12 cellular contexts compared by ENCODE assay signal in genomic region chr19:6059996-6060599, GRCh38. TPM values are rescaled to one million over a fixed set of nuclear protein-coding genes. Genes with fewer than 3 reads are reported as not detected.
DNase-seq lines count a peak whose midpoint lies in the region; ATAC-seq, FAIRE-seq and TF ChIP-seq lines count a peak whose summit lies in the region.
"Had no signal": no experiment of that assay in that cellular context is flagged by ENCODE, and none has a peak within 500 bp of the region (broad histone marks: within the 10 kb centered on the region; RNA-seq: fewer than 3 reads in every experiment).

No MANE protein-coding gene starts in this region.

- RAD21 ChIA-PET in HCT116 (lab: Charles Lee; ENCODE audit: low non-redundant PET in 1 of 2, low total read pairs in 2 of 2, uncharacterized antibody in 2 of 2, unreplicated experiment in 2 of 2), result no interaction called here

- intact Hi-C loops in HCT116 (cut with micrococcal nuclease), result no loop called here
- intact Hi-C loops in breast epithelium (cut with DNase I; ENCODE audit: low total_unique reads), result loop anchor here (5.0 kb wide), 2 partner anchors 52 to 1743 kb away; partner anchors contain the start of gene RFX2

- H3K9me2 ChIP-seq in HCT116 (ENCODE audit: insufficient read depth), result no peaks in the 10 kb centered on the region

- H4K20me1 ChIP-seq in HCT116 (ENCODE audit: insufficient read depth), result no peaks in the 10 kb centered on the region

- no peak for FAIRE-seq in A549 (lab: Jason Lieb, UNC)
- FAIRE-seq: RCC 7860 had no signal

- H3K27me3 ChIP-seq in HCT116 (ENCODE audit: insufficient read depth, low read length) (no peaks in the 10 kb centered on the region), breast epithelium (no peaks in the 10 kb centered on the region), muscle layer of duodenum (ENCODE audit: low read depth, low read length) (no peaks in the 10 kb centered on the region)
- H3K27me3 ChIP-seq: ovary had no signal

- H3K9ac ChIP-seq in HCT116 (ENCODE audit: low read length), result no peak overlapping the region

- 100% methylated on average over 4 of the region's 4 CpGs for WGBS in A549 (ENCODE audit: missing lambda C conversion rate)

- no peak for DNase-seq in A549 (ENCODE audit: low read depth in 1 of 2, low spot score in 1 of 2)
- DNase-seq in HCT116 (ENCODE audit: low read depth, low spot score), result no peak
- peak; percentile 14 to 17 for DNase-seq in breast epithelium (ENCODE audit: low spot score in 2 of 2)
- DNase-seq in GM10248 (ENCODE audit: extremely low spot score), result no peak
- no peak for DNase-seq in NCI-H1694 (lab: John Stamatoyannopoulos, UW)
- no peak for DNase-seq in DMS53 treated with DMSO at 0.1 percent for 48 hours (lab: John Stamatoyannopoulos, UW; ENCODE audit: unreplicated experiment)
- DNase-seq: C1 segment of cervical spinal cord had no signal

- no peak overlapping the region for H3K4me3 ChIP-seq in A549
- H3K4me3 ChIP-seq in HCT116 (replicated peaks in 1 of 2; ENCODE audit: low read depth in 1 of 2, low read length in 2 of 2), result no peak overlapping the region
- H3K4me3 ChIP-seq in breast epithelium, result no peak overlapping the region
- no peak overlapping the region for H3K4me3 ChIP-seq in muscle layer of duodenum (ENCODE audit: low read depth in 1 of 2, low read length in 2 of 2)
- H3K4me3 ChIP-seq: ovary had no signal

- H3K36me3 ChIP-seq in HCT116 (ENCODE audit: control insufficient read depth in 1 of 2, insufficient read depth in 2 of 2, low read length in 2 of 2) (no peaks in the 10 kb centered on the region), breast epithelium (no peaks in the 10 kb centered on the region), muscle layer of duodenum (ENCODE audit: control insufficient read depth in 1 of 2, insufficient read depth in 2 of 2, low read length in 2 of 2) (no peaks in the 10 kb centered on the region)
- H3K36me3 ChIP-seq: ovary had no signal

- CTCF ChIA-PET in A549 (lab: Yijun Ruan, JAX) (interaction anchor here (1.1 to 1.4 kb wide), 3 partner anchors 12 to 65 kb away, joined by 3 to 7 read pairs (median 3); no protein-coding TSS in a partner anchor), HCT116 (lab: Charles Lee) (no interaction called here), GM10248 (lab: Yijun Ruan, JAX) (interaction anchor here (0.9 to 1.5 kb wide), 2 partner anchors 11 to 12 kb away, joined by 3 to 4 read pairs; no protein-coding TSS in a partner anchor)

- H3K4me1 ChIP-seq in A549 (peaks cover 53% of the 10 kb centered on the region), HCT116 (ENCODE audit: control insufficient read depth in 1 of 2, insufficient read depth in 2 of 2, low read length in 2 of 2) (peaks cover 12 to 61% of the 10 kb centered on the region in 2 experiments), breast epithelium (peaks cover 11 to 17% of the 10 kb centered on the region in 2 donors), muscle layer of duodenum (ENCODE audit: control insufficient read depth in 1 of 2, insufficient read depth in 2 of 2, low read length in 2 of 2) (peaks cover 53 to 74% of the 10 kb centered on the region in 2 donors)

- H3K27ac ChIP-seq in A549 (peak overlapping the region; percentile 1 to 63; a peak in 4 of 6 replicates), HCT116 (ENCODE audit: low read depth, low read length) (no peak overlapping the region), breast epithelium (peak overlapping the region; percentile 81 to 95), muscle layer of duodenum (ENCODE audit: low read length) (peak overlapping the region; percentile 98)
- H3K27ac ChIP-seq: VCaP had no signal

- TF ChIP-seq RAD21 in A549 (conservative IDR thresholded peaks at IDR 0.05 in 1 of 2, IDR thresholded peaks at IDR 0.05 in 1 of 2) (no peak), HCT116 (IDR thresholded peaks at IDR 0.05; ENCODE audit: low read depth) (no peak)

- no peak for TF ChIP-seq CTCF in A549 (IDR thresholded peaks at IDR 0.05)
- no peak for TF ChIP-seq CTCF in HCT116 (IDR thresholded peaks at IDR 0.05 in 2 of 3, conservative IDR thresholded peaks at IDR 0.05 in 1 of 3; ENCODE audit: borderline replicate concordance in 1 of 3, insufficient read depth in 1 of 3, low read depth in 2 of 3, low read length in 2 of 3)
- no peak for TF ChIP-seq CTCF in breast epithelium (IDR thresholded peaks at IDR 0.05)
- TF ChIP-seq CTCF in GM10248 (IDR thresholded peaks at IDR 0.05; ENCODE audit: control extremely low read depth, extremely low read depth, low read depth, missing control alignments), result no peak

- BruUV-seq in HCT116 (replicated peaks; lab: Mats Ljungman, UMichigan), result no TSS peak

- H3K4me2 ChIP-seq in A549 (no peak overlapping the region), HCT116 (ENCODE audit: low read length) (peak overlapping the region; percentile 60)

- TF ChIP-seq EP300 in A549 (IDR thresholded peaks at IDR 0.05), result no peak

- no peaks in the 10 kb centered on the region for H3K79me2 ChIP-seq in HCT116 (ENCODE audit: insufficient read depth, low read length)

- no peak overlapping the region for H2AFZ ChIP-seq in HCT116 (ENCODE audit: low read depth, low read length, poor library complexity, severe bottlenecking)

- ATAC-seq in A549, result no peak
- no peak for ATAC-seq in HCT116
- no peak for ATAC-seq in HG02973 (IDR thresholded peaks at IDR 0.05; ENCODE audit: unreplicated experiment)

- H3K9me3 ChIP-seq in A549 (no peaks in the 10 kb centered on the region), HCT116 (ENCODE audit: control insufficient read depth in 1 of 2, insufficient read depth in 1 of 2, low read depth in 1 of 2, low read length in 2 of 2) (no peaks in the 10 kb centered on the region), breast epithelium (no peaks in the 10 kb centered on the region), muscle layer of duodenum (ENCODE audit: control insufficient read depth in 1 of 2, low read length in 2 of 2) (no peaks in the 10 kb centered on the region)
- H3K9me3 ChIP-seq: ovary had no signal

- POLR2A ChIA-PET in A549 (lab: Yijun Ruan, JAX) (no interaction called here), HCT116 (lab: Charles Lee) (no interaction called here), GM10248 (lab: Yijun Ruan, JAX) (no interaction called here)

- TF ChIP-seq POLR2A in A549 (IDR thresholded peaks at IDR 0.05; ENCODE audit: low read length) (no peak), HCT116 (IDR thresholded peaks at IDR 0.05; ENCODE audit: borderline replicate concordance, extremely low read depth, insufficient read depth, insufficient read length) (no peak), breast epithelium (IDR thresholded peaks at IDR 0.05) (no peak)

TF ChIP-seq in A549, 52 proteins besides CTCF, POLR2A, EP300 and RAD21 (continues in another document):
- no peak for TF ChIP-seq ESRRA (IDR thresholded peaks at IDR 0.05; ENCODE audit: borderline replicate concordance, low read length)
- no peak for TF ChIP-seq BHLHE40 (IDR thresholded peaks at IDR 0.05; ENCODE audit: low read depth, low read length)
- TF ChIP-seq, protein P1, sequence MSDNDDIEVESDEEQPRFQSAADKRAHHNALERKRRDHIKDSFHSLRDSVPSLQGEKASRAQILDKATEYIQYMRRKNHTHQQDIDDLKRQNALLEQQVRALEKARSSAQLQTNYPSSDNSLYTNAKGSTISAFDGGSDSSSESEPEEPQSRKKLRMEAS (IDR thresholded peaks at IDR 0.05), result no peak
- no peak for TF ChIP-seq FOSL2 (IDR thresholded peaks at IDR 0.05)
- TF ChIP-seq FOSL2 (CRISPR knock-in tag; IDR thresholded peaks at IDR 0.05), result no peak
- TF ChIP-seq EHMT2 (IDR thresholded peaks at IDR 0.05; ENCODE audit: low read depth), result no peak
- no peak for TF ChIP-seq NR3C1 (IDR thresholded peaks at IDR 0.05)
- TF ChIP-seq TFCP2L1 (CRISPR knock-in tag; IDR thresholded peaks at IDR 0.05), result no peak
- TF ChIP-seq, protein P2, sequence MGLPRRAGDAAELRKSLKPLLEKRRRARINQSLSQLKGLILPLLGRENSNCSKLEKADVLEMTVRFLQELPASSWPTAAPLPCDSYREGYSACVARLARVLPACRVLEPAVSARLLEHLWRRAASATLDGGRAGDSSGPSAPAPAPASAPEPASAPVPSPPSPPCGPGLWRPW (IDR thresholded peaks at IDR 0.05), result no peak
- TF ChIP-seq HOXB13 (CRISPR knock-in tag; IDR thresholded peaks at IDR 0.05; ENCODE audit: low read depth), result no peak
- no peak for TF ChIP-seq PHF8 (IDR thresholded peaks at IDR 0.05; ENCODE audit: borderline replicate concordance, low read depth)
- TF ChIP-seq CHD2 (IDR thresholded peaks at IDR 0.05; ENCODE audit: low read length, partially characterized antibody), result no peak
- TF ChIP-seq SMC3 (IDR thresholded peaks at IDR 0.05), result no peak

TF ChIP-seq in HCT116, 20 proteins besides CTCF, POLR2A, EP300 and RAD21 (continues in another document):
- no peak for TF ChIP-seq ELF1 (IDR thresholded peaks at IDR 0.05; ENCODE audit: borderline replicate concordance, low read depth)
- no peak for TF ChIP-seq YY1 (IDR thresholded peaks at IDR 0.05; ENCODE audit: extremely low read depth, insufficient replicate concordance, low read depth, low read length)
- no peak for TF ChIP-seq EZH2 (IDR thresholded peaks at IDR 0.05)
- no peak for TF ChIP-seq EZH2phosphoT487 (IDR thresholded peaks at IDR 0.05; ENCODE audit: borderline replicate concordance)
- TF ChIP-seq, protein P3, sequence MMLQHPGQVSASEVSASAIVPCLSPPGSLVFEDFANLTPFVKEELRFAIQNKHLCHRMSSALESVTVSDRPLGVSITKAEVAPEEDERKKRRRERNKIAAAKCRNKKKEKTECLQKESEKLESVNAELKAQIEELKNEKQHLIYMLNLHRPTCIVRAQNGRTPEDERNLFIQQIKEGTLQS (IDR thresholded peaks at IDR 0.05), result no peak

RNA-seq across cellular contexts. Expression of gene RFX2, which starts 50.2 kb away (rescaled TPM):
- 3.9 and 4.0 TPM in 2 replicates for polyA plus RNA-seq in A549 (2011; rRNA removed)
- 6.9 and 8.4 TPM in 2 replicates for polyA plus RNA-seq in A549 (2012; cell fraction: cytosol; rRNA removed)
- 14.7 and 16.9 TPM in 2 replicates for polyA plus RNA-seq in A549 (2012; cell fraction: nucleus; rRNA removed)
- 3.7 to 4.9 TPM (median 4.3 TPM) in 3 replicates for polyA plus RNA-seq in A549 (2017; fragmentation: RNase III; extraction: RNeasy Plus Mini Kit Qiagen cat#74134 plus additional on column Dnase treatment)
- 9.3 and 14.3 TPM in 2 replicates for polyA minus RNA-seq in A549 (2011; rRNA and poly(A)+ RNA removed)
- total RNA-seq in HCT116 (2021; ENCODE audit: unreplicated experiment), result 13.7 TPM
- 9.8 and 9.9 TPM in 2 replicates for polyA plus RNA-seq in HCT116 (2012)
- 10 to 100 TPM in 1 of 3 donors, 1 to 10 TPM in 2; 6.1 to 16.2 (median 9.2) TPM for total RNA-seq in breast epithelium

Comparison
In these comparisons a context has a peak if more than half of its experiments do, and no peak if none do; other contexts are left out.
1. DNase-seq: peak in breast epithelium (2 of 2); none in A549 (0 of 2), HCT116 (single experiment), GM10248 (single experiment), NCI-H1694 (single experiment) and DMS53 treated with DMSO at 0.1 percent for 48 hours (single experiment).